Comparison of ENCODE assay signal across 25 cellular contexts in genomic region chr5:79743846-79744605, GRCh38. TPM values are rescaled to one million over a fixed set of nuclear protein-coding genes. Genes with fewer than 3 reads are reported as not detected.
DNase-seq lines count a peak whose midpoint lies in the region; ATAC-seq and TF ChIP-seq lines count a peak whose summit lies in the region.
"Had no signal": no experiment of that assay in that cellular context is flagged by ENCODE, and none has a peak within 500 bp of the region (broad histone marks: within the 10 kb centered on the region; RNA-seq: fewer than 3 reads in every experiment).

No MANE protein-coding gene starts in this region.

- H3K4me3 ChIP-seq in heart right ventricle (no peak overlapping the region), psoas muscle (no peak overlapping the region)

- peaks cover 0 to 73% (median 4%) of the 10 kb centered on the region in 9 donors for H3K36me3 ChIP-seq in heart right ventricle
- H3K36me3 ChIP-seq in psoas muscle (ENCODE audit: insufficient read depth in 1 of 2, low read depth in 1 of 2) = peaks cover 3 to 93% of the 10 kb centered on the region in 2 donors

- H3K27me3 Mint-ChIP-seq in CD4-positive, alpha-beta T cell = peaks cover 12% of the 10 kb centered on the region
- H3K27me3 Mint-ChIP-seq: type B pancreatic cell had no signal

- intact Hi-C loops in heart right ventricle (cut with DNase I) (loop anchor here in 4 of 10 donors (5.0 kb wide), 2 partner anchors 47 to 52 kb away; no protein-coding TSS in a partner anchor), psoas muscle (cut with DNase I) (loop anchor here in 1 of 2 donors (10.0 kb wide), 1 partner anchor 241 kb away; no protein-coding TSS in a partner anchor)
- intact Hi-C loops in CD4-positive, alpha-beta T cell (cut with DNase I, micrococcal nuclease) = no loop called here

- WGBS in heart right ventricle, 2 donors = 62 to 72% methylated on average over 7 of the region's 7 CpGs
- 77 to 78% (median 77%) methylated on average over 7 of the region's 7 CpGs for WGBS in psoas muscle, 3 donors

- peak overlapping the region; percentile 15 to 88 (median 76) for H3K27ac ChIP-seq in heart right ventricle
- no peak overlapping the region for H3K27ac ChIP-seq in psoas muscle
- no peak overlapping the region for H3K27ac ChIP-seq in CD4-positive, alpha-beta T cell (ENCODE audit: low read depth, low read length)
- H3K27ac ChIP-seq: KMS-11 had no signal

- ATAC-seq in heart right ventricle (peak; percentile 92 to 98 (median 95)), psoas muscle (peak; percentile 63 to 90 (median 84)), GM19035 (IDR thresholded peaks at IDR 0.05; ENCODE audit: unreplicated experiment) (no peak)
- ATAC-seq in CD4-positive, alpha-beta T cell (ENCODE audit: poor library complexity) = no peak
- ATAC-seq: activated T-cell treated with anti-CD3 and anti-CD28 coated beads, Interleukin-2, amount 50 U/mL, for 72 hours; left colon; sciatic nerve; stimulated activated naive CD8-positive, alpha-beta T cell treated with anti-CD3 and anti-CD28 coated beads, Interleukin-15, Interleukin-2, amounts not matched to agents 100 U/mL and 50 U/mL, for 24 hours had no signal

- TF ChIP-seq CTCF in heart right ventricle (IDR thresholded peaks at IDR 0.05) (no peak), psoas muscle (IDR thresholded peaks at IDR 0.05) (no peak)
- TF ChIP-seq CTCF in CD4-positive, alpha-beta T cell (IDR thresholded peaks at IDR 0.05) = no peak

- H3K27ac Mint-ChIP-seq in CD4-positive, alpha-beta T cell = no peak overlapping the region
- H3K27ac Mint-ChIP-seq: activated naive CD8-positive, alpha-beta T cell; activated T-cell treated with anti-CD3 and anti-CD28 coated beads, Interleukin-2, amount 50 U/mL, for 72 hours; type B pancreatic cell had no signal

- H3K9me3 Mint-ChIP-seq in CD4-positive, alpha-beta T cell = no peaks in the 10 kb centered on the region
- H3K9me3 Mint-ChIP-seq: activated T-cell treated with anti-CD3 and anti-CD28 coated beads, Interleukin-2, amount 50 U/mL, for 72 hours; central memory CD8-positive, alpha-beta T cell; type B pancreatic cell had no signal

- H3K27me3 ChIP-seq in heart right ventricle (no peaks in the 10 kb centered on the region), psoas muscle (ENCODE audit: insufficient read depth in 3 of 3, low read length in 2 of 3) (no peaks in the 10 kb centered on the region)
- peaks cover 6% of the 10 kb centered on the region for H3K27me3 ChIP-seq in CD4-positive, alpha-beta T cell (ENCODE audit: control insufficient read depth, insufficient read depth, low read length)

- no peak overlapping the region for H3K4me3 Mint-ChIP-seq in CD4-positive, alpha-beta T cell
- H3K4me3 Mint-ChIP-seq: activated naive CD8-positive, alpha-beta T cell; activated T-cell treated with anti-CD3 and anti-CD28 coated beads, Interleukin-2, amount 50 U/mL, for 72 hours; central memory CD8-positive, alpha-beta T cell; type B pancreatic cell had no signal

- CTCF ChIA-PET in CD4-positive, alpha-beta T cell (lab: Charles Lee) = no interaction called here

- H3K36me3 Mint-ChIP-seq in CD4-positive, alpha-beta T cell (ENCODE audit: low read depth) = no peaks in the 10 kb centered on the region
- H3K36me3 Mint-ChIP-seq: activated naive CD8-positive, alpha-beta T cell; type B pancreatic cell had no signal

- peaks cover 6% of the 10 kb centered on the region for H3K4me1 Mint-ChIP-seq in CD4-positive, alpha-beta T cell (ENCODE audit: low read depth)
- H3K4me1 Mint-ChIP-seq: central memory CD8-positive, alpha-beta T cell had no signal

- H3K9me3 ChIP-seq in heart right ventricle (no peaks in the 10 kb centered on the region), psoas muscle (no peaks in the 10 kb centered on the region)
- H3K9me3 ChIP-seq in CD4-positive, alpha-beta T cell (ENCODE audit: control insufficient read depth, low read length) = no peaks in the 10 kb centered on the region
- H3K9me3 ChIP-seq: Caco-2 had no signal

- H3K4me1 ChIP-seq in heart right ventricle = peaks cover 0 to 46% (median 12%) of the 10 kb centered on the region in 9 donors
- H3K4me1 ChIP-seq in psoas muscle = no peaks in the 10 kb centered on the region
- H3K4me1 ChIP-seq: Caco-2 had no signal

- DNase-seq in GM04504 (ENCODE audit: low read depth) = peak; percentile 17
- DNase-seq in amniotic stem cell (lab: John Stamatoyannopoulos, UW) = peak; percentile 44
- peak; percentile 23 to 69 for DNase-seq in heart right ventricle
- no peak for DNase-seq in psoas muscle
- no peak for DNase-seq in NCI-H1436 (lab: John Stamatoyannopoulos, UW)
- no peak for DNase-seq in CD4-positive, alpha-beta T cell
- no peak for DNase-seq in NCI-H128 (lab: John Stamatoyannopoulos, UW; ENCODE audit: unreplicated experiment)
- DNase-seq: activated CD4-positive, CD25-positive, alpha-beta regulatory T cell treated with anti-CD3 and anti-CD28 coated beads, Interleukin-2, amount 50 U/mL, for 72 hours; activated CD8-positive, alpha-beta memory T cell treated with anti-CD3 and anti-CD28 coated beads for 24 hours; activated T-cell treated with anti-CD3 and anti-CD28 coated beads, Interleukin-2, amount 50 U/mL, for 72 hours; Caco-2; effector CD8-positive, alpha-beta T cell; hypothalamus; left colon; NCI-H1092; NCI-H2107; NCI-H526 treated with DMSO at 0.1 percent for 48 hours; stimulated activated naive CD8-positive, alpha-beta T cell treated with anti-CD3 and anti-CD28 coated beads, Interleukin-15, Interleukin-2, amounts not matched to agents 100 U/mL and 50 U/mL, for 24 hours; T1000 had no signal

- POLR2A ChIA-PET in CD4-positive, alpha-beta T cell (lab: Charles Lee) = no interaction called here

RNA-seq across cellular contexts. Expression of gene CMYA5, which starts 54.4 kb away (rescaled TPM):
- 1,000 to 10,000 TPM in 5 of 10 donors, 100 to 1,000 TPM in 5; 771 to 1,721 (median 1,115) TPM for total RNA-seq in heart right ventricle
- polyA plus RNA-seq in heart right ventricle = 100 to 1,000 TPM; 202 to 388 TPM
- total RNA-seq in psoas muscle = 1,000 to 10,000 TPM; 1,174 to 1,472 (median 1,378) TPM
- polyA plus RNA-seq in psoas muscle = 1,000 to 10,000 TPM in 1 of 3 donors, 100 to 1,000 TPM in 2; 290 to 1,216 (median 790) TPM
- under 1 TPM; 0.20 to 0.22 TPM for total RNA-seq in CD4-positive, alpha-beta T cell

Comparison
In these comparisons a context has a peak if more than half of its experiments do, and no peak if none do; other contexts are left out.
1. DNase-seq: peak in GM04504 (single experiment), amniotic stem cell (single experiment) and heart right ventricle (2 of 2); none in psoas muscle (0 of 2), NCI-H1436 (single experiment), CD4-positive, alpha-beta T cell (0 of 10) and NCI-H128 (single experiment).
2. ATAC-seq: peak in heart right ventricle (8 of 8) and psoas muscle (4 of 4); none in CD4-positive, alpha-beta T cell (single experiment) and GM19035 (single experiment).
3. H3K27ac ChIP-seq: peak in heart right ventricle (10 of 10); none in psoas muscle (single experiment) and CD4-positive, alpha-beta T cell (single experiment).
4. RNA of gene CMYA5, which starts 54.4 kb away (total RNA-seq): 1,174 to 1,472 TPM in psoas muscle and 771 to 1,721 TPM in heart right ventricle; 0.20 to 0.22 TPM in CD4-positive, alpha-beta T cell; every median in the first group is over 100 times any median in the second.